Comparison of ENCODE assay signal across 1 cellular context in the genomic region with DNA sequence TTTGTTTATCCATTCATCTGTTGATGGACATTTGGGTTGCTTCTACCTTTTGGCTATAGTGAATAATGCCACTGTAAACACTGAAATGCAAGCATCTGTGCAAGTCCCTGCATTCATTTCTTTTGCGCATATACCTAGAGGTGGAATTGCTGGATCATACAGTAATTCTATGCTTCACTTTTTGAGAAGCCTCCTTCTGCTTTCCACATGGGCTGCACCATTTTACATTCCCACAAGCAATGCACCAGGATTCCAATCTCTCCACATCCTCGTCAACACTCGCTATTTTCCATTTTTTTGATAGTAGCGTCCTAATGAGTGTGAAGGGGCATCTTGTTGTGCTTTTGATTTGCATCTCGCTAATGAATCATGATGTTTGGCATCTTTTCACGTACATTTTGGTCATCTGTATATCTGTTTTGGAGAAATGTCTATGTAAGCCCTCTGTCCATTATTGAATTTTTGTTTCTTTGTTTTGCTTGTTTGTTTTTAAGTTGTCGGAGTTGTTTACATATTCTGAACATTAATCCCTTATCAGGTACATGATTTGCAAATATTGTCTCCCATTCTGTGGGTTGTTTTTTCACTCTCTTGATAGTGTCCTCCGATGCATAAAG.
A peak's percentile ranks its signal among the peaks of the same experiment; 100 is the strongest.
TF ChIP-seq lines count a peak whose summit lies in the region.

No MANE protein-coding gene starts in this region.

TF ChIP-seq in K562, 482 proteins besides CTCF, POLR2A, EP300 and RAD21 (continued from another document and continues in another):
- TF ChIP-seq, protein P1, sequence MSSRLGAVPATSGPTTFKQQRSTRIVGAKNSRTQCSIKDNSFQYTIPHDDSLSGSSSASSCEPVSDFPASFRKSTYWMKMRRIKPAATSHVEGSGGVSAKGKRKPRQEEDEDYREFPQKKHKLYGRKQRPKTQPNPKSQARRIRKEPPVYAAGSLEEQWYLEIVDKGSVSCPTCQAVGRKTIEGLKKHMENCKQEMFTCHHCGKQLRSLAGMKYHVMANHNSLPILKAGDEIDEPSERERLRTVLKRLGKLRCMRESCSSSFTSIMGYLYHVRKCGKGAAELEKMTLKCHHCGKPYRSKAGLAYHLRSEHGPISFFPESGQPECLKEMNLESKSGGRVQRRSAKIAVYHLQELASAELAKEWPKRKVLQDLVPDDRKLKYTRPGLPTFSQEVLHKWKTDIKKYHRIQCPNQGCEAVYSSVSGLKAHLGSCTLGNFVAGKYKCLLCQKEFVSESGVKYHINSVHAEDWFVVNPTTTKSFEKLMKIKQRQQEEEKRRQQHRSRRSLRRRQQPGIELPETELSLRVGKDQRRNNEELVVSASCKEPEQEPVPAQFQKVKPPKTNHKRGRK (tag; IDR thresholded peaks at IDR 0.05), result no peak
- TF ChIP-seq ZNF316 (IDR thresholded peaks at IDR 0.05) (peak; percentile 51; the same call in 1 of the 2 replicates), CBX5 (IDR thresholded peaks at IDR 0.05; ENCODE audit: borderline replicate concordance, low read depth) (no peak), YY1 (IDR thresholded peaks at IDR 0.05; ENCODE audit: borderline replicate concordance in 1 of 3, control insufficient read depth in 1 of 3, extremely low read depth in 1 of 3, insufficient read depth in 3 of 3, insufficient read length in 1 of 3, insufficient replicate concordance in 2 of 3, low read depth in 1 of 3, low read length in 2 of 3) (peak in 1 of 3 experiments; percentile 71), MEF2D (tag; conservative IDR thresholded peaks at IDR 0.05; ENCODE audit: low read depth) (no peak), GABPA (tag; conservative IDR thresholded peaks at IDR 0.05; ENCODE audit: low read depth) (no peak), CEBPB (tag; IDR thresholded peaks at IDR 0.05) (no peak), CBFB (CRISPR knock-in tag; IDR thresholded peaks at IDR 0.05) (no peak), RFX5 (IDR thresholded peaks at IDR 0.05; ENCODE audit: low read depth, low read length) (no peak), ZKSCAN3 (CRISPR knock-in tag; IDR thresholded peaks at IDR 0.05) (no peak), ZNF184 (CRISPR knock-in tag; IDR thresholded peaks at IDR 0.05) (no peak), DMBX1 (CRISPR knock-in tag; IDR thresholded peaks at IDR 0.05; ENCODE audit: borderline replicate concordance) (no peak), ZNF3 (CRISPR knock-in tag; IDR thresholded peaks at IDR 0.05) (no peak), SRSF1 (IDR thresholded peaks at IDR 0.05; ENCODE audit: low read depth, low read length) (no peak), HMG20A (CRISPR knock-in tag; conservative IDR thresholded peaks at IDR 0.05) (no peak), MXI1 (IDR thresholded peaks at IDR 0.05; ENCODE audit: low read depth, low read length) (no peak), TARDBP (IDR thresholded peaks at IDR 0.05) (no peak), TCF7 (IDR thresholded peaks at IDR 0.05; ENCODE audit: borderline replicate concordance) (no peak), BHLHE40 (IDR thresholded peaks at IDR 0.05; ENCODE audit: low read length) (no peak), ZNF696 (CRISPR knock-in tag; conservative IDR thresholded peaks at IDR 0.05) (no peak), CSDE1 (IDR thresholded peaks at IDR 0.05) (no peak), BMI1 (IDR thresholded peaks at IDR 0.05; ENCODE audit: low read length) (no peak), ZNF311 (CRISPR knock-in tag; IDR thresholded peaks at IDR 0.05) (no peak), EHMT2 (IDR thresholded peaks at IDR 0.05) (peak; percentile 73; the same call in 1 of the 2 replicates), ZSCAN29 (IDR thresholded peaks at IDR 0.05) (no peak), ZSCAN32 (CRISPR knock-in tag; IDR thresholded peaks at IDR 0.05) (no peak), ESRRB (CRISPR knock-in tag; IDR thresholded peaks at IDR 0.05; ENCODE audit: borderline replicate concordance) (no peak)
- TF ChIP-seq, protein P2, sequence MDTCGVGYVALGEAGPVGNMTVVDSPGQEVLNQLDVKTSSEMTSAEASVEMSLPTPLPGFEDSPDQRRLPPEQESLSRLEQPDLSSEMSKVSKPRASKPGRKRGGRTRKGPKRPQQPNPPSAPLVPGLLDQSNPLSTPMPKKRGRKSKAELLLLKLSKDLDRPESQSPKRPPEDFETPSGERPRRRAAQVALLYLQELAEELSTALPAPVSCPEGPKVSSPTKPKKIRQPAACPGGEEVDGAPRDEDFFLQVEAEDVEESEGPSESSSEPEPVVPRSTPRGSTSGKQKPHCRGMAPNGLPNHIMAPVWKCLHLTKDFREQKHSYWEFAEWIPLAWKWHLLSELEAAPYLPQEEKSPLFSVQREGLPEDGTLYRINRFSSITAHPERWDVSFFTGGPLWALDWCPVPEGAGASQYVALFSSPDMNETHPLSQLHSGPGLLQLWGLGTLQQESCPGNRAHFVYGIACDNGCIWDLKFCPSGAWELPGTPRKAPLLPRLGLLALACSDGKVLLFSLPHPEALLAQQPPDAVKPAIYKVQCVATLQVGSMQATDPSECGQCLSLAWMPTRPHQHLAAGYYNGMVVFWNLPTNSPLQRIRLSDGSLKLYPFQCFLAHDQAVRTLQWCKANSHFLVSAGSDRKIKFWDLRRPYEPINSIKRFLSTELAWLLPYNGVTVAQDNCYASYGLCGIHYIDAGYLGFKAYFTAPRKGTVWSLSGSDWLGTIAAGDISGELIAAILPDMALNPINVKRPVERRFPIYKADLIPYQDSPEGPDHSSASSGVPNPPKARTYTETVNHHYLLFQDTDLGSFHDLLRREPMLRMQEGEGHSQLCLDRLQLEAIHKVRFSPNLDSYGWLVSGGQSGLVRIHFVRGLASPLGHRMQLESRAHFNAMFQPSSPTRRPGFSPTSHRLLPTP (IDR thresholded peaks at IDR 0.05; ENCODE audit: borderline replicate concordance, extremely low read depth, insufficient read length), result no peak
- TF ChIP-seq, protein P3, sequence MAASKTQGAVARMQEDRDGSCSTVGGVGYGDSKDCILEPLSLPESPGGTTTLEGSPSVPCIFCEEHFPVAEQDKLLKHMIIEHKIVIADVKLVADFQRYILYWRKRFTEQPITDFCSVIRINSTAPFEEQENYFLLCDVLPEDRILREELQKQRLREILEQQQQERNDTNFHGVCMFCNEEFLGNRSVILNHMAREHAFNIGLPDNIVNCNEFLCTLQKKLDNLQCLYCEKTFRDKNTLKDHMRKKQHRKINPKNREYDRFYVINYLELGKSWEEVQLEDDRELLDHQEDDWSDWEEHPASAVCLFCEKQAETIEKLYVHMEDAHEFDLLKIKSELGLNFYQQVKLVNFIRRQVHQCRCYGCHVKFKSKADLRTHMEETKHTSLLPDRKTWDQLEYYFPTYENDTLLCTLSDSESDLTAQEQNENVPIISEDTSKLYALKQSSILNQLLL (CRISPR knock-in tag; IDR thresholded peaks at IDR 0.05; ENCODE audit: borderline replicate concordance), result no peak
- TF ChIP-seq, protein P4, sequence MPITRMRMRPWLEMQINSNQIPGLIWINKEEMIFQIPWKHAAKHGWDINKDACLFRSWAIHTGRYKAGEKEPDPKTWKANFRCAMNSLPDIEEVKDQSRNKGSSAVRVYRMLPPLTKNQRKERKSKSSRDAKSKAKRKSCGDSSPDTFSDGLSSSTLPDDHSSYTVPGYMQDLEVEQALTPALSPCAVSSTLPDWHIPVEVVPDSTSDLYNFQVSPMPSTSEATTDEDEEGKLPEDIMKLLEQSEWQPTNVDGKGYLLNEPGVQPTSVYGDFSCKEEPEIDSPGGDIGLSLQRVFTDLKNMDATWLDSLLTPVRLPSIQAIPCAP (CRISPR knock-in tag; IDR thresholded peaks at IDR 0.05; ENCODE audit: borderline replicate concordance), result no peak
- TF ChIP-seq, protein P5, sequence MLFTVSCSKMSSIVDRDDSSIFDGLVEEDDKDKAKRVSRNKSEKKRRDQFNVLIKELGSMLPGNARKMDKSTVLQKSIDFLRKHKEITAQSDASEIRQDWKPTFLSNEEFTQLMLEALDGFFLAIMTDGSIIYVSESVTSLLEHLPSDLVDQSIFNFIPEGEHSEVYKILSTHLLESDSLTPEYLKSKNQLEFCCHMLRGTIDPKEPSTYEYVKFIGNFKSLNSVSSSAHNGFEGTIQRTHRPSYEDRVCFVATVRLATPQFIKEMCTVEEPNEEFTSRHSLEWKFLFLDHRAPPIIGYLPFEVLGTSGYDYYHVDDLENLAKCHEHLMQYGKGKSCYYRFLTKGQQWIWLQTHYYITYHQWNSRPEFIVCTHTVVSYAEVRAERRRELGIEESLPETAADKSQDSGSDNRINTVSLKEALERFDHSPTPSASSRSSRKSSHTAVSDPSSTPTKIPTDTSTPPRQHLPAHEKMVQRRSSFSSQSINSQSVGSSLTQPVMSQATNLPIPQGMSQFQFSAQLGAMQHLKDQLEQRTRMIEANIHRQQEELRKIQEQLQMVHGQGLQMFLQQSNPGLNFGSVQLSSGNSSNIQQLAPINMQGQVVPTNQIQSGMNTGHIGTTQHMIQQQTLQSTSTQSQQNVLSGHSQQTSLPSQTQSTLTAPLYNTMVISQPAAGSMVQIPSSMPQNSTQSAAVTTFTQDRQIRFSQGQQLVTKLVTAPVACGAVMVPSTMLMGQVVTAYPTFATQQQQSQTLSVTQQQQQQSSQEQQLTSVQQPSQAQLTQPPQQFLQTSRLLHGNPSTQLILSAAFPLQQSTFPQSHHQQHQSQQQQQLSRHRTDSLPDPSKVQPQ (CRISPR knock-in tag; IDR thresholded peaks at IDR 0.05; ENCODE audit: borderline replicate concordance), result no peak
- TF ChIP-seq, protein P6, sequence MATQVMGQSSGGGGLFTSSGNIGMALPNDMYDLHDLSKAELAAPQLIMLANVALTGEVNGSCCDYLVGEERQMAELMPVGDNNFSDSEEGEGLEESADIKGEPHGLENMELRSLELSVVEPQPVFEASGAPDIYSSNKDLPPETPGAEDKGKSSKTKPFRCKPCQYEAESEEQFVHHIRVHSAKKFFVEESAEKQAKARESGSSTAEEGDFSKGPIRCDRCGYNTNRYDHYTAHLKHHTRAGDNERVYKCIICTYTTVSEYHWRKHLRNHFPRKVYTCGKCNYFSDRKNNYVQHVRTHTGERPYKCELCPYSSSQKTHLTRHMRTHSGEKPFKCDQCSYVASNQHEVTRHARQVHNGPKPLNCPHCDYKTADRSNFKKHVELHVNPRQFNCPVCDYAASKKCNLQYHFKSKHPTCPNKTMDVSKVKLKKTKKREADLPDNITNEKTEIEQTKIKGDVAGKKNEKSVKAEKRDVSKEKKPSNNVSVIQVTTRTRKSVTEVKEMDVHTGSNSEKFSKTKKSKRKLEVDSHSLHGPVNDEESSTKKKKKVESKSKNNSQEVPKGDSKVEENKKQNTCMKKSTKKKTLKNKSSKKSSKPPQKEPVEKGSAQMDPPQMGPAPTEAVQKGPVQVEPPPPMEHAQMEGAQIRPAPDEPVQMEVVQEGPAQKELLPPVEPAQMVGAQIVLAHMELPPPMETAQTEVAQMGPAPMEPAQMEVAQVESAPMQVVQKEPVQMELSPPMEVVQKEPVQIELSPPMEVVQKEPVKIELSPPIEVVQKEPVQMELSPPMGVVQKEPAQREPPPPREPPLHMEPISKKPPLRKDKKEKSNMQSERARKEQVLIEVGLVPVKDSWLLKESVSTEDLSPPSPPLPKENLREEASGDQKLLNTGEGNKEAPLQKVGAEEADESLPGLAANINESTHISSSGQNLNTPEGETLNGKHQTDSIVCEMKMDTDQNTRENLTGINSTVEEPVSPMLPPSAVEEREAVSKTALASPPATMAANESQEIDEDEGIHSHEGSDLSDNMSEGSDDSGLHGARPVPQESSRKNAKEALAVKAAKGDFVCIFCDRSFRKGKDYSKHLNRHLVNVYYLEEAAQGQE (CRISPR knock-in tag; IDR thresholded peaks at IDR 0.05; ENCODE audit: low read depth), result no peak
- TF ChIP-seq, protein P7, sequence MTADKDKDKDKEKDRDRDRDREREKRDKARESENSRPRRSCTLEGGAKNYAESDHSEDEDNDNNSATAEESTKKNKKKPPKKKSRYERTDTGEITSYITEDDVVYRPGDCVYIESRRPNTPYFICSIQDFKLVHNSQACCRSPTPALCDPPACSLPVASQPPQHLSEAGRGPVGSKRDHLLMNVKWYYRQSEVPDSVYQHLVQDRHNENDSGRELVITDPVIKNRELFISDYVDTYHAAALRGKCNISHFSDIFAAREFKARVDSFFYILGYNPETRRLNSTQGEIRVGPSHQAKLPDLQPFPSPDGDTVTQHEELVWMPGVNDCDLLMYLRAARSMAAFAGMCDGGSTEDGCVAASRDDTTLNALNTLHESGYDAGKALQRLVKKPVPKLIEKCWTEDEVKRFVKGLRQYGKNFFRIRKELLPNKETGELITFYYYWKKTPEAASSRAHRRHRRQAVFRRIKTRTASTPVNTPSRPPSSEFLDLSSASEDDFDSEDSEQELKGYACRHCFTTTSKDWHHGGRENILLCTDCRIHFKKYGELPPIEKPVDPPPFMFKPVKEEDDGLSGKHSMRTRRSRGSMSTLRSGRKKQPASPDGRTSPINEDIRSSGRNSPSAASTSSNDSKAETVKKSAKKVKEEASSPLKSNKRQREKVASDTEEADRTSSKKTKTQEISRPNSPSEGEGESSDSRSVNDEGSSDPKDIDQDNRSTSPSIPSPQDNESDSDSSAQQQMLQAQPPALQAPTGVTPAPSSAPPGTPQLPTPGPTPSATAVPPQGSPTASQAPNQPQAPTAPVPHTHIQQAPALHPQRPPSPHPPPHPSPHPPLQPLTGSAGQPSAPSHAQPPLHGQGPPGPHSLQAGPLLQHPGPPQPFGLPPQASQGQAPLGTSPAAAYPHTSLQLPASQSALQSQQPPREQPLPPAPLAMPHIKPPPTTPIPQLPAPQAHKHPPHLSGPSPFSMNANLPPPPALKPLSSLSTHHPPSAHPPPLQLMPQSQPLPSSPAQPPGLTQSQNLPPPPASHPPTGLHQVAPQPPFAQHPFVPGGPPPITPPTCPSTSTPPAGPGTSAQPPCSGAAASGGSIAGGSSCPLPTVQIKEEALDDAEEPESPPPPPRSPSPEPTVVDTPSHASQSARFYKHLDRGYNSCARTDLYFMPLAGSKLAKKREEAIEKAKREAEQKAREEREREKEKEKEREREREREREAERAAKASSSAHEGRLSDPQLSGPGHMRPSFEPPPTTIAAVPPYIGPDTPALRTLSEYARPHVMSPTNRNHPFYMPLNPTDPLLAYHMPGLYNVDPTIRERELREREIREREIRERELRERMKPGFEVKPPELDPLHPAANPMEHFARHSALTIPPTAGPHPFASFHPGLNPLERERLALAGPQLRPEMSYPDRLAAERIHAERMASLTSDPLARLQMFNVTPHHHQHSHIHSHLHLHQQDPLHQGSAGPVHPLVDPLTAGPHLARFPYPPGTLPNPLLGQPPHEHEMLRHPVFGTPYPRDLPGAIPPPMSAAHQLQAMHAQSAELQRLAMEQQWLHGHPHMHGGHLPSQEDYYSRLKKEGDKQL (CRISPR knock-in tag; IDR thresholded peaks at IDR 0.05; ENCODE audit: borderline replicate concordance), result no peak
- TF ChIP-seq, protein P8, sequence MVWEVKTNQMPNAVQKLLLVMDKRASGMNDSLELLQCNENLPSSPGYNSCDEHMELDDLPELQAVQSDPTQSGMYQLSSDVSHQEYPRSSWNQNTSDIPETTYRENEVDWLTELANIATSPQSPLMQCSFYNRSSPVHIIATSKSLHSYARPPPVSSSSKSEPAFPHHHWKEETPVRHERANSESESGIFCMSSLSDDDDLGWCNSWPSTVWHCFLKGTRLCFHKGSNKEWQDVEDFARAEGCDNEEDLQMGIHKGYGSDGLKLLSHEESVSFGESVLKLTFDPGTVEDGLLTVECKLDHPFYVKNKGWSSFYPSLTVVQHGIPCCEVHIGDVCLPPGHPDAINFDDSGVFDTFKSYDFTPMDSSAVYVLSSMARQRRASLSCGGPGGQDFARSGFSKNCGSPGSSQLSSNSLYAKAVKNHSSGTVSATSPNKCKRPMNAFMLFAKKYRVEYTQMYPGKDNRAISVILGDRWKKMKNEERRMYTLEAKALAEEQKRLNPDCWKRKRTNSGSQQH (CRISPR knock-in tag; IDR thresholded peaks at IDR 0.05), result no peak
- TF ChIP-seq, protein P9, sequence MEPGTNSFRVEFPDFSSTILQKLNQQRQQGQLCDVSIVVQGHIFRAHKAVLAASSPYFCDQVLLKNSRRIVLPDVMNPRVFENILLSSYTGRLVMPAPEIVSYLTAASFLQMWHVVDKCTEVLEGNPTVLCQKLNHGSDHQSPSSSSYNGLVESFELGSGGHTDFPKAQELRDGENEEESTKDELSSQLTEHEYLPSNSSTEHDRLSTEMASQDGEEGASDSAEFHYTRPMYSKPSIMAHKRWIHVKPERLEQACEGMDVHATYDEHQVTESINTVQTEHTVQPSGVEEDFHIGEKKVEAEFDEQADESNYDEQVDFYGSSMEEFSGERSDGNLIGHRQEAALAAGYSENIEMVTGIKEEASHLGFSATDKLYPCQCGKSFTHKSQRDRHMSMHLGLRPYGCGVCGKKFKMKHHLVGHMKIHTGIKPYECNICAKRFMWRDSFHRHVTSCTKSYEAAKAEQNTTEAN (CRISPR knock-in tag; IDR thresholded peaks at IDR 0.05), result no peak
